ENCODE assay signal across 20 cellular contexts in the genomic region with DNA sequence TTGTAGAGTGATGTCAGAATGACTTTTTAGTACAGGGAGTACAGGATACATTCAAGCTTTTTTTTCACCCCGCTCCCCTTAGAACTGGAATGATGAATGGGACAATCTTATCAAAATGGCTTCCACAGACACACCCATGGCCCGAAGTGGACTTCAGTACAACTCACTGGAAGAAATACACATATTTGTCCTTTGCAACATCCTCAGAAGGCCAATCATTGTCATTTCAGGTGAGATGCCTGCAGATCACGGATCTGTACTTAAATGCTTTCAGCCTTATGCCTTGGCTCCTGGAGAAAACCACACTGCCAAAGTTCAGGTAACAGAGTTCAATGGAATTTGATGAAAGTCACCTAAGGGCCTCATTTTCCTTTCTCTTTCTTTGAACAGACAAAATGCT. TPM values are rescaled to one million over a fixed set of nuclear protein-coding genes. Genes with fewer than 3 reads are reported as not detected.
A peak's percentile ranks its signal among the peaks of the same experiment; 100 is the strongest.
DNase-seq lines count a peak whose midpoint lies in the region; ATAC-seq, FAIRE-seq and TF ChIP-seq lines count a peak whose summit lies in the region.
"Had no signal": no experiment of that assay in that cellular context is flagged by ENCODE, and none has a peak within 500 bp of the region (broad histone marks: within the 10 kb centered on the region; RNA-seq: fewer than 3 reads in every experiment).

No MANE protein-coding gene starts in this region.

- H3K27me3 Mint-ChIP-seq in stimulated activated naive CD8-positive, alpha-beta T cell treated with anti-CD3 and anti-CD28 coated beads, Interleukin-15, Interleukin-2, amounts not matched to agents 100 ng/mL and 50 ng/mL, for 24 hours = no peaks in the 10 kb centered on the region
- no peaks in the 10 kb centered on the region for H3K27me3 Mint-ChIP-seq in activated CD8-positive, alpha-beta T cell treated with anti-CD3 and anti-CD28 coated beads for 36 hours
- no peaks in the 10 kb centered on the region for H3K27me3 Mint-ChIP-seq in osteocyte (ENCODE audit: unreplicated experiment)

- no peak overlapping the region for H2AFZ ChIP-seq in keratinocyte (ENCODE audit: control insufficient read depth, low read length)
- H2AFZ ChIP-seq: GM23248 had no signal

- H4K20me1 ChIP-seq in keratinocyte (ENCODE audit: control insufficient read depth, extremely low read depth, insufficient read depth, low read length) = no peaks in the 10 kb centered on the region

- CTCF ChIA-PET in activated CD8-positive, alpha-beta T cell treated with anti-CD3 and anti-CD28 coated beads for 36 hours (lab: Charles Lee) = interaction anchor here (0.9 to 11.1 kb wide), 4 partner anchors 8 to 131 kb away, joined by 4 to 360 read pairs (median 14); a partner anchor contains a TSS

- TF ChIP-seq CTCF in activated CD8-positive, alpha-beta T cell treated with anti-CD3 and anti-CD28 coated beads for 36 hours (IDR thresholded peaks at IDR 0.05) = no peak
- TF ChIP-seq CTCF in keratinocyte (optimal IDR thresholded peaks at IDR 0.05 in 1 of 3, IDR thresholded peaks at IDR 0.05 in 1 of 3, conservative IDR thresholded peaks at IDR 0.05 in 1 of 3; ENCODE audit: extremely low read depth in 1 of 3, insufficient read depth in 2 of 3, low read length in 3 of 3) (no peak), osteocyte (IDR thresholded peaks at IDR 0.05) (no peak)

- peaks cover 32% of the 10 kb centered on the region for H3K4me1 ChIP-seq in keratinocyte (ENCODE audit: control insufficient read depth, extremely low read depth, insufficient read depth, low read length)

- H3K9me3 ChIP-seq in keratinocyte (ENCODE audit: control insufficient read depth, low read depth, low read length) = no peaks in the 10 kb centered on the region

- POLR2A ChIA-PET in activated CD8-positive, alpha-beta T cell treated with anti-CD3 and anti-CD28 coated beads for 36 hours (lab: Charles Lee) = interaction anchor here (0.9 to 1.2 kb wide), 3 partner anchors 30 to 168 kb away, joined by 3 to 6 read pairs (median 4); no protein-coding TSS in a partner anchor

- peak overlapping the region; percentile 95 for H3K4me3 Mint-ChIP-seq in stimulated activated naive CD8-positive, alpha-beta T cell treated with anti-CD3 and anti-CD28 coated beads, Interleukin-15, Interleukin-2, amounts not matched to agents 100 ng/mL and 50 ng/mL, for 24 hours
- peak overlapping the region; percentile 98 for H3K4me3 Mint-ChIP-seq in activated CD8-positive, alpha-beta T cell treated with anti-CD3 and anti-CD28 coated beads for 36 hours
- H3K4me3 Mint-ChIP-seq in osteocyte (ENCODE audit: unreplicated experiment) = no peak overlapping the region
- H3K4me3 Mint-ChIP-seq: mesothelial cell of epicardium had no signal

- DNase-seq in stimulated activated naive CD8-positive, alpha-beta T cell treated with anti-CD3 and anti-CD28 coated beads, Interleukin-15, Interleukin-2, amounts not matched to agents 100 U/mL and 50 U/mL, for 24 hours = no peak
- DNase-seq in activated CD8-positive, alpha-beta T cell treated with anti-CD3 and anti-CD28 coated beads for 36 hours = no peak
- DNase-seq in keratinocyte (ENCODE audit: low read depth, low spot score) (no peak), osteocyte (ENCODE audit: extremely low spot score, unreplicated experiment) (no peak)
- DNase-seq: anterior cingulate cortex, GM23248, hippocampal formation, MG63, NCI-H187, NCI-H345, right cardiac atrium, substantia nigra, SW 1271 had no signal

- H3K9me3 Mint-ChIP-seq in stimulated activated naive CD8-positive, alpha-beta T cell treated with anti-CD3 and anti-CD28 coated beads, Interleukin-15, Interleukin-2, amounts not matched to agents 100 ng/mL and 50 ng/mL, for 24 hours = no peaks in the 10 kb centered on the region
- H3K9me3 Mint-ChIP-seq in activated CD8-positive, alpha-beta T cell treated with anti-CD3 and anti-CD28 coated beads for 36 hours = no peaks in the 10 kb centered on the region
- no peaks in the 10 kb centered on the region for H3K9me3 Mint-ChIP-seq in osteocyte (ENCODE audit: unreplicated experiment)
- H3K9me3 Mint-ChIP-seq: mesothelial cell of epicardium had no signal

- H3K27me3 ChIP-seq in keratinocyte (ENCODE audit: control insufficient read depth, extremely low read depth, insufficient read depth, low read length) = no peaks in the 10 kb centered on the region
- H3K27me3 ChIP-seq: MG63 had no signal

- H3K4me2 ChIP-seq in keratinocyte (ENCODE audit: control insufficient read depth, extremely low read depth, insufficient read depth, low read depth, low read length) = no peak overlapping the region

- peaks cover 46 to 64% of the 10 kb centered on the region in 2 experiments for H3K36me3 ChIP-seq in keratinocyte (ENCODE audit: control insufficient read depth in 2 of 2, extremely low read depth in 1 of 2, insufficient read depth in 2 of 2, low read length in 2 of 2)

- dilution Hi-C loops in keratinocyte (cut with MboI; ENCODE audit: extremely low pct_ligation_motif_present, low sequenced_read_pairs) = no loop called here

- H3K9me1 ChIP-seq in keratinocyte (ENCODE audit: control insufficient read depth, extremely low read depth, insufficient read depth, low read length) = no peaks in the 10 kb centered on the region

- H3K27ac Mint-ChIP-seq in stimulated activated naive CD8-positive, alpha-beta T cell treated with anti-CD3 and anti-CD28 coated beads, Interleukin-15, Interleukin-2, amounts not matched to agents 100 ng/mL and 50 ng/mL, for 24 hours = peak overlapping the region; percentile 88
- H3K27ac Mint-ChIP-seq in activated CD8-positive, alpha-beta T cell treated with anti-CD3 and anti-CD28 coated beads for 36 hours = peak overlapping the region; percentile 95
- H3K27ac Mint-ChIP-seq in osteocyte (ENCODE audit: unreplicated experiment) = no peak overlapping the region

- no peak overlapping the region for H3K9ac ChIP-seq in keratinocyte (ENCODE audit: control insufficient read depth, extremely low read depth, insufficient read depth, low read length)
- H3K9ac ChIP-seq: GM23248 had no signal

- peaks cover 92% of the 10 kb centered on the region for H3K4me1 Mint-ChIP-seq in stimulated activated naive CD8-positive, alpha-beta T cell treated with anti-CD3 and anti-CD28 coated beads, Interleukin-15, Interleukin-2, amounts not matched to agents 100 ng/mL and 50 ng/mL, for 24 hours (ENCODE audit: low read depth)
- H3K4me1 Mint-ChIP-seq in activated CD8-positive, alpha-beta T cell treated with anti-CD3 and anti-CD28 coated beads for 36 hours (ENCODE audit: low read depth) = peaks cover 77% of the 10 kb centered on the region
- H3K4me1 Mint-ChIP-seq in osteocyte (ENCODE audit: unreplicated experiment) = peaks cover 35% of the 10 kb centered on the region

- ATAC-seq in stimulated activated naive CD8-positive, alpha-beta T cell treated with anti-CD3 and anti-CD28 coated beads, Interleukin-15, Interleukin-2, amounts not matched to agents 100 U/mL and 50 U/mL, for 24 hours = no peak
- ATAC-seq in activated CD8-positive, alpha-beta T cell treated with anti-CD3 and anti-CD28 coated beads for 36 hours = no peak
- ATAC-seq in HG03025 (IDR thresholded peaks at IDR 0.05; ENCODE audit: low FRiP score, unreplicated experiment) = no peak
- ATAC-seq in GM18861 (IDR thresholded peaks at IDR 0.05; ENCODE audit: unreplicated experiment) = no peak
- ATAC-seq: right cardiac atrium had no signal

- H3K79me2 ChIP-seq in keratinocyte (ENCODE audit: control insufficient read depth, insufficient read depth, low read length) = peaks cover 41% of the 10 kb centered on the region

- H3K36me3 Mint-ChIP-seq in stimulated activated naive CD8-positive, alpha-beta T cell treated with anti-CD3 and anti-CD28 coated beads, Interleukin-15, Interleukin-2, amounts not matched to agents 100 ng/mL and 50 ng/mL, for 24 hours (ENCODE audit: low read depth) = peaks cover 100% of the 10 kb centered on the region
- peaks cover 98% of the 10 kb centered on the region for H3K36me3 Mint-ChIP-seq in activated CD8-positive, alpha-beta T cell treated with anti-CD3 and anti-CD28 coated beads for 36 hours (ENCODE audit: low read depth)
- H3K36me3 Mint-ChIP-seq in osteocyte (ENCODE audit: unreplicated experiment) = peaks cover 37% of the 10 kb centered on the region

- H3K4me3 ChIP-seq in keratinocyte (ENCODE audit: control insufficient read depth in 2 of 3, extremely low read depth in 1 of 3, insufficient read depth in 2 of 3, low read depth in 1 of 3, low read length in 3 of 3) = no peak overlapping the region
- H3K4me3 ChIP-seq: GM23248, MG63 had no signal

- peak overlapping the region; percentile 10 for H3K27ac ChIP-seq in keratinocyte (ENCODE audit: control insufficient read depth, insufficient read depth, low read length)
- H3K27ac ChIP-seq: GM23248, RWPE1, VCaP had no signal

- no peak for FAIRE-seq in keratinocyte (lab: Jason Lieb, UNC)
- FAIRE-seq: endometrium had no signal

- intact Hi-C loops in activated CD8-positive, alpha-beta T cell treated with anti-CD3 and anti-CD28 coated beads for 36 hours (cut with micrococcal nuclease) = no loop called here

RNA-seq across cellular contexts. Expression of a gene that starts 8.5 kb away (rescaled TPM):
- 100 to 1,000 TPM; 399 to 402 TPM for total RNA-seq in activated CD8-positive, alpha-beta T cell treated with anti-CD3 and anti-CD28 coated beads for 36 hours
- polyA plus RNA-seq in keratinocyte = 73.3 to 141 TPM (median 109 TPM) in 3 replicates
- polyA plus RNA-seq in keratinocyte (2011; ENCODE audit: low read depth) = 142 TPM
- polyA plus RNA-seq in keratinocyte (2011; cell fraction: cytosol; rRNA removed) = 44.6 and 69.6 TPM in 2 replicates
- 452 and 544 TPM in 2 replicates for polyA plus RNA-seq in keratinocyte (2011; cell fraction: nucleus; rRNA removed)
- 40.8 and 90.7 TPM in 2 replicates for polyA plus RNA-seq in keratinocyte (2012; ENCODE audit: low replicate concordance)
- 81.8 to 113 TPM (median 110 TPM) in 3 replicates for polyA minus RNA-seq in keratinocyte
- polyA minus RNA-seq in keratinocyte (2011; cell fraction: cytosol; rRNA and poly(A)+ RNA removed) = 42.4 TPM
- polyA minus RNA-seq in keratinocyte (2011; cell fraction: nucleus; rRNA and poly(A)+ RNA removed) = 149 and 322 TPM in 2 replicates
- 12.0 and 17.4 TPM in 2 replicates for total RNA-seq in osteocyte

Comparison
In these comparisons a context has a peak if more than half of its experiments do, and no peak if none do; other contexts are left out.
1. RNA of a gene that starts 8.5 kb away (total RNA-seq): 399 to 402 TPM in activated CD8-positive, alpha-beta T cell treated with anti-CD3 and anti-CD28 coated beads for 36 hours; 12.0 to 17.4 TPM in osteocyte; every median in the first group is over 10 times any median in the second.